Comparison of ENCODE assay signal across 1 cellular context in genomic region chr5:181221792-181222629, GRCh38.
A peak's percentile ranks its signal among the peaks of the same experiment; 100 is the strongest.
TF ChIP-seq lines count a peak whose summit lies in the region.

No MANE protein-coding gene starts in this region.

TF ChIP-seq in HepG2, 621 proteins besides CTCF, POLR2A, EP300 and RAD21 (continued from another document and continues in another):
- TF ChIP-seq ZBTB40 (IDR thresholded peaks at IDR 0.05) (no peak), ZBTB40 (CRISPR knock-in tag; IDR thresholded peaks at IDR 0.05) (peak; percentile 77), TARDBP (CRISPR knock-in tag; IDR thresholded peaks at IDR 0.05) (peak; percentile 85), ZNF235 (CRISPR knock-in tag; IDR thresholded peaks at IDR 0.05; ENCODE audit: borderline replicate concordance) (0 out of 2 replicates have a peak, but pooled peaks have one; percentile 83), ZNF350 (CRISPR knock-in tag; IDR thresholded peaks at IDR 0.05; ENCODE audit: borderline replicate concordance, low read depth) (no peak; the same call in none of the 2 replicates), CCDC6 (CRISPR knock-in tag; IDR thresholded peaks at IDR 0.05) (no peak), ZNF546 (CRISPR knock-in tag; conservative IDR thresholded peaks at IDR 0.05) (peak; percentile 59; the same call in 1 of the 2 replicates), SPEN (CRISPR knock-in tag; IDR thresholded peaks at IDR 0.05; ENCODE audit: low read depth) (0 out of 2 replicates have a peak, but pooled peaks have one; percentile 13), SMC3 (IDR thresholded peaks at IDR 0.05; ENCODE audit: low read length) (no peak), ZNF225 (CRISPR knock-in tag; IDR thresholded peaks at IDR 0.05) (peak; percentile 96), SKIL (CRISPR knock-in tag; IDR thresholded peaks at IDR 0.05; ENCODE audit: borderline replicate concordance) (no peak), ZNF747 (CRISPR knock-in tag; IDR thresholded peaks at IDR 0.05; ENCODE audit: borderline replicate concordance) (no peak), ZNF543 (CRISPR knock-in tag; IDR thresholded peaks at IDR 0.05) (peak; percentile 57; the same call in 1 of the 2 replicates), ZNF281 (CRISPR knock-in tag; IDR thresholded peaks at IDR 0.05; ENCODE audit: borderline replicate concordance) (no peak), DNMT1 (CRISPR knock-in tag; IDR thresholded peaks at IDR 0.05) (0 out of 2 replicates have a peak, but pooled peaks have one; percentile 28), ZNF879 (CRISPR knock-in tag; IDR thresholded peaks at IDR 0.05) (no peak; the same call in 1 of the 2 replicates), ZNF512 (CRISPR knock-in tag; IDR thresholded peaks at IDR 0.05) (no peak), ZNF326 (CRISPR knock-in tag; IDR thresholded peaks at IDR 0.05; ENCODE audit: borderline replicate concordance) (no peak), U2AF2 (IDR thresholded peaks at IDR 0.05; ENCODE audit: low read depth, low read length) (no peak), CBX5 (CRISPR knock-in tag; IDR thresholded peaks at IDR 0.05; ENCODE audit: borderline replicate concordance) (peak; percentile 50; the same call in 1 of the 2 replicates)
- TF ChIP-seq, protein P1, sequence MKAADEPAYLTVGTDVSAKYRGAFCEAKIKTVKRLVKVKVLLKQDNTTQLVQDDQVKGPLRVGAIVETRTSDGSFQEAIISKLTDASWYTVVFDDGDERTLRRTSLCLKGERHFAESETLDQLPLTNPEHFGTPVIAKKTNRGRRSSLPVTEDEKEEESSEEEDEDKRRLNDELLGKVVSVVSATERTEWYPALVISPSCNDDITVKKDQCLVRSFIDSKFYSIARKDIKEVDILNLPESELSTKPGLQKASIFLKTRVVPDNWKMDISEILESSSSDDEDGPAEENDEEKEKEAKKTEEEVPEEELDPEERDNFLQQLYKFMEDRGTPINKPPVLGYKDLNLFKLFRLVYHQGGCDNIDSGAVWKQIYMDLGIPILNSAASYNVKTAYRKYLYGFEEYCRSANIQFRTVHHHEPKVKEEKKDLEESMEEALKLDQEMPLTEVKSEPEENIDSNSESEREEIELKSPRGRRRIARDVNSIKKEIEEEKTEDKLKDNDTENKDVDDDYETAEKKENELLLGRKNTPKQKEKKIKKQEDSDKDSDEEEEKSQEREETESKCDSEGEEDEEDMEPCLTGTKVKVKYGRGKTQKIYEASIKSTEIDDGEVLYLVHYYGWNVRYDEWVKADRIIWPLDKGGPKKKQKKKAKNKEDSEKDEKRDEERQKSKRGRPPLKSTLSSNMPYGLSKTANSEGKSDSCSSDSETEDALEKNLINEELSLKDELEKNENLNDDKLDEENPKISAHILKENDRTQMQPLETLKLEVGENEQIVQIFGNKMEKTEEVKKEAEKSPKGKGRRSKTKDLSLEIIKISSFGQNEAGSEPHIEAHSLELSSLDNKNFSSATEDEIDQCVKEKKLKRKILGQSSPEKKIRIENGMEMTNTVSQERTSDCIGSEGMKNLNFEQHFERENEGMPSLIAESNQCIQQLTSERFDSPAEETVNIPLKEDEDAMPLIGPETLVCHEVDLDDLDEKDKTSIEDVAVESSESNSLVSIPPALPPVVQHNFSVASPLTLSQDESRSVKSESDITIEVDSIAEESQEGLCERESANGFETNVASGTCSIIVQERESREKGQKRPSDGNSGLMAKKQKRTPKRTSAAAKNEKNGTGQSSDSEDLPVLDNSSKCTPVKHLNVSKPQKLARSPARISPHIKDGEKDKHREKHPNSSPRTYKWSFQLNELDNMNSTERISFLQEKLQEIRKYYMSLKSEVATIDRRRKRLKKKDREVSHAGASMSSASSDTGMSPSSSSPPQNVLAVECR (CRISPR knock-in tag; IDR thresholded peaks at IDR 0.05; ENCODE audit: borderline replicate concordance), result peak; percentile 76
- TF ChIP-seq, protein P2, sequence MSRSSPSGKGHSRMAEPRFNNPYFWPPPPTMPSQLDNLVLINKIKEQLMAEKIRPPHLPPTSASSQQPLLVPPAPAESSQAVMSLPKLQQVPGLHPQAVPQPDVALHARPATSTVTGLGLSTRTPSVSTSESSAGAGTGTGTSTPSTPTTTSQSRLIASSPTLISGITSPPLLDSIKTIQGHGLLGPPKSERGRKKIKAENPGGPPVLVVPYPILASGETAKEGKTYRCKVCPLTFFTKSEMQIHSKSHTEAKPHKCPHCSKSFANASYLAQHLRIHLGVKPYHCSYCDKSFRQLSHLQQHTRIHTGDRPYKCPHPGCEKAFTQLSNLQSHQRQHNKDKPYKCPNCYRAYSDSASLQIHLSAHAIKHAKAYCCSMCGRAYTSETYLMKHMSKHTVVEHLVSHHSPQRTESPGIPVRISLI (CRISPR knock-in tag; IDR thresholded peaks at IDR 0.05; ENCODE audit: borderline replicate concordance), result peak; percentile 8; the same call in 1 of the 2 replicates
- TF ChIP-seq, protein P3, sequence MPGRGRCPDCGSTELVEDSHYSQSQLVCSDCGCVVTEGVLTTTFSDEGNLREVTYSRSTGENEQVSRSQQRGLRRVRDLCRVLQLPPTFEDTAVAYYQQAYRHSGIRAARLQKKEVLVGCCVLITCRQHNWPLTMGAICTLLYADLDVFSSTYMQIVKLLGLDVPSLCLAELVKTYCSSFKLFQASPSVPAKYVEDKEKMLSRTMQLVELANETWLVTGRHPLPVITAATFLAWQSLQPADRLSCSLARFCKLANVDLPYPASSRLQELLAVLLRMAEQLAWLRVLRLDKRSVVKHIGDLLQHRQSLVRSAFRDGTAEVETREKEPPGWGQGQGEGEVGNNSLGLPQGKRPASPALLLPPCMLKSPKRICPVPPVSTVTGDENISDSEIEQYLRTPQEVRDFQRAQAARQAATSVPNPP (CRISPR knock-in tag; IDR thresholded peaks at IDR 0.05), result no peak; the same call in 1 of the 2 replicates
- TF ChIP-seq, protein P4, sequence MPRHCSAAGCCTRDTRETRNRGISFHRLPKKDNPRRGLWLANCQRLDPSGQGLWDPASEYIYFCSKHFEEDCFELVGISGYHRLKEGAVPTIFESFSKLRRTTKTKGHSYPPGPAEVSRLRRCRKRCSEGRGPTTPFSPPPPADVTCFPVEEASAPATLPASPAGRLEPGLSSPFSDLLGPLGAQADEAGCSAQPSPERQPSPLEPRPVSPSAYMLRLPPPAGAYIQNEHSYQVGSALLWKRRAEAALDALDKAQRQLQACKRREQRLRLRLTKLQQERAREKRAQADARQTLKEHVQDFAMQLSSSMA (CRISPR knock-in tag; IDR thresholded peaks at IDR 0.05), result peak; percentile 59; the same call in 1 of the 2 replicates
- TF ChIP-seq, protein P5, sequence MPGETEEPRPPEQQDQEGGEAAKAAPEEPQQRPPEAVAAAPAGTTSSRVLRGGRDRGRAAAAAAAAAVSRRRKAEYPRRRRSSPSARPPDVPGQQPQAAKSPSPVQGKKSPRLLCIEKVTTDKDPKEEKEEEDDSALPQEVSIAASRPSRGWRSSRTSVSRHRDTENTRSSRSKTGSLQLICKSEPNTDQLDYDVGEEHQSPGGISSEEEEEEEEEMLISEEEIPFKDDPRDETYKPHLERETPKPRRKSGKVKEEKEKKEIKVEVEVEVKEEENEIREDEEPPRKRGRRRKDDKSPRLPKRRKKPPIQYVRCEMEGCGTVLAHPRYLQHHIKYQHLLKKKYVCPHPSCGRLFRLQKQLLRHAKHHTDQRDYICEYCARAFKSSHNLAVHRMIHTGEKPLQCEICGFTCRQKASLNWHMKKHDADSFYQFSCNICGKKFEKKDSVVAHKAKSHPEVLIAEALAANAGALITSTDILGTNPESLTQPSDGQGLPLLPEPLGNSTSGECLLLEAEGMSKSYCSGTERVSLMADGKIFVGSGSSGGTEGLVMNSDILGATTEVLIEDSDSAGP (CRISPR knock-in tag; IDR thresholded peaks at IDR 0.05; ENCODE audit: borderline replicate concordance), result peak; percentile 66
